19 cellular contexts compared by ENCODE assay signal in genomic region chr1:119626841-119627240, GRCh38. TPM values are rescaled to one million over a fixed set of nuclear protein-coding genes. Genes with fewer than 3 reads are reported as not detected.
DNase-seq lines count a peak whose midpoint lies in the region; ATAC-seq, FAIRE-seq and TF ChIP-seq lines count a peak whose summit lies in the region.
"Had no signal": no experiment of that assay in that cellular context is flagged by ENCODE, and none has a peak within 500 bp of the region (broad histone marks: within the 10 kb centered on the region; RNA-seq: fewer than 3 reads in every experiment).

No MANE protein-coding gene starts in this region.

- no peak for TF ChIP-seq POLR2A in upper lobe of left lung (IDR thresholded peaks at IDR 0.05)

- ATAC-seq in upper lobe of left lung (ENCODE audit: low FRiP score in 2 of 2), result peak in 1 of 2 donors; percentile 9
- no peak for ATAC-seq in left lung
- ATAC-seq in HG02973 (IDR thresholded peaks at IDR 0.05; ENCODE audit: unreplicated experiment), result no peak
- ATAC-seq: naive thymus-derived CD4-positive, alpha-beta T cell; stimulated activated naive CD8-positive, alpha-beta T cell treated with anti-CD3 and anti-CD28 coated beads, Interleukin-15, amount 100 ng/mL, for 72 hours had no signal

- H3K9ac ChIP-seq in keratinocyte (ENCODE audit: control insufficient read depth, extremely low read depth, insufficient read depth, low read length), result no peak overlapping the region

- dilution Hi-C loops in keratinocyte (cut with MboI; ENCODE audit: extremely low pct_ligation_motif_present, low sequenced_read_pairs), result no loop called here

- peaks cover 4% of the 10 kb centered on the region for H3K9me1 ChIP-seq in keratinocyte (ENCODE audit: control insufficient read depth, extremely low read depth, insufficient read depth, low read length)

- H3K27me3 ChIP-seq in keratinocyte (ENCODE audit: control insufficient read depth, extremely low read depth, insufficient read depth, low read length) (no peaks in the 10 kb centered on the region), upper lobe of left lung (no peaks in the 10 kb centered on the region), left lung (peaks cover 0 to 11% of the 10 kb centered on the region in 2 donors), small intestine (ENCODE audit: control insufficient read depth in 2 of 2, insufficient read depth in 2 of 2, low read length in 2 of 2) (no peaks in the 10 kb centered on the region)
- H3K27me3 ChIP-seq: dorsolateral prefrontal cortex had no signal

- H3K36me3 ChIP-seq in keratinocyte (ENCODE audit: control insufficient read depth in 2 of 2, extremely low read depth in 1 of 2, insufficient read depth in 2 of 2, low read length in 2 of 2), result peaks cover 14 to 16% of the 10 kb centered on the region in 2 experiments
- H3K36me3 ChIP-seq in upper lobe of left lung, result peaks cover 8 to 36% (median 23%) of the 10 kb centered on the region in 4 donors
- H3K36me3 ChIP-seq in left lung, result peaks cover 0 to 34% of the 10 kb centered on the region in 2 donors
- peaks cover 0 to 5% of the 10 kb centered on the region in 2 donors for H3K36me3 ChIP-seq in small intestine (ENCODE audit: control insufficient read depth in 2 of 2, insufficient read depth in 2 of 2, low read length in 2 of 2)

- no peaks in the 10 kb centered on the region for H3K9me3 ChIP-seq in keratinocyte (ENCODE audit: control insufficient read depth, low read depth, low read length)
- no peaks in the 10 kb centered on the region for H3K9me3 ChIP-seq in upper lobe of left lung
- H3K9me3 ChIP-seq in left lung, result no peaks in the 10 kb centered on the region
- H3K9me3 ChIP-seq in small intestine (ENCODE audit: control insufficient read depth, low read depth), result no peaks in the 10 kb centered on the region

- no peak overlapping the region for H3K4me2 ChIP-seq in keratinocyte (ENCODE audit: control insufficient read depth, extremely low read depth, insufficient read depth, low read depth, low read length)

- intact Hi-C loops in left lung (cut with DNase I), result no loop called here

- H4K20me1 ChIP-seq in keratinocyte (ENCODE audit: control insufficient read depth, extremely low read depth, insufficient read depth, low read length), result peaks cover 8% of the 10 kb centered on the region

- H2AFZ ChIP-seq in keratinocyte (ENCODE audit: control insufficient read depth, low read length), result no peak overlapping the region

- peaks cover 2% of the 10 kb centered on the region for H3K79me2 ChIP-seq in keratinocyte (ENCODE audit: control insufficient read depth, insufficient read depth, low read length)

- H3K4me3 ChIP-seq in cardiac fibroblast (replicated peaks in 1 of 2; ENCODE audit: low read depth in 2 of 2, low read length in 2 of 2), result no peak overlapping the region
- H3K4me3 ChIP-seq in keratinocyte (ENCODE audit: control insufficient read depth in 2 of 3, extremely low read depth in 1 of 3, insufficient read depth in 2 of 3, low read depth in 1 of 3, low read length in 3 of 3), result no peak overlapping the region
- no peak overlapping the region for H3K4me3 ChIP-seq in upper lobe of left lung
- H3K4me3 ChIP-seq in left lung, result no peak overlapping the region
- no peak overlapping the region for H3K4me3 ChIP-seq in small intestine (ENCODE audit: low read depth in 1 of 2, low read length in 2 of 2)
- H3K4me3 ChIP-seq: dorsolateral prefrontal cortex had no signal

- TF ChIP-seq CTCF in cardiac fibroblast (IDR thresholded peaks at IDR 0.05; ENCODE audit: low read depth, low read length) (no peak), keratinocyte (optimal IDR thresholded peaks at IDR 0.05 in 1 of 3, IDR thresholded peaks at IDR 0.05 in 1 of 3, conservative IDR thresholded peaks at IDR 0.05 in 1 of 3; ENCODE audit: extremely low read depth in 1 of 3, insufficient read depth in 2 of 3, low read length in 3 of 3) (no peak), upper lobe of left lung (IDR thresholded peaks at IDR 0.05) (no peak), left lung (IDR thresholded peaks at IDR 0.05) (no peak)

- FAIRE-seq in keratinocyte (lab: Jason Lieb, UNC), result peak; percentile 9
- no peak for FAIRE-seq in small intestine (lab: Jason Lieb, UNC)
- FAIRE-seq: frontal cortex had no signal

- DNase-seq in NCI-H446 (lab: John Stamatoyannopoulos, UW) (peak; percentile 28 to 76), cardiac fibroblast (ENCODE audit: low read depth in 2 of 2) (peak; percentile 58 to 84), keratinocyte (ENCODE audit: low read depth, low spot score) (no peak), upper lobe of left lung (no peak), left lung (no peak), small intestine (no peak)
- DNase-seq: activated CD4-positive, CD25-positive, alpha-beta regulatory T cell treated with anti-CD3 and anti-CD28 coated beads, Interleukin-2, amount 50 U/mL, for 72 hours; activated naive CD8-positive, alpha-beta T cell treated with anti-CD3 and anti-CD28 coated beads for 36 hours; activated T-cell treated with anti-CD3 and anti-CD28 coated beads for 4 hours; COR-L47; dorsolateral prefrontal cortex; islet precursor cell; naive thymus-derived CD4-positive, alpha-beta T cell; NCI-H1048; NCI-H2171 treated with DMSO at 0.1 percent for 48 hours; stimulated activated naive CD8-positive, alpha-beta T cell treated with anti-CD3 and anti-CD28 coated beads, Interleukin-15, amount 100 ng/mL, for 72 hours had no signal

- H3K4me1 ChIP-seq in keratinocyte (ENCODE audit: control insufficient read depth, extremely low read depth, insufficient read depth, low read length) (peaks cover 8% of the 10 kb centered on the region), upper lobe of left lung (peaks cover 12 to 26% (median 21%) of the 10 kb centered on the region in 4 donors), left lung (peaks cover 17 to 20% of the 10 kb centered on the region in 2 donors), small intestine (ENCODE audit: control insufficient read depth in 2 of 2, insufficient read depth in 1 of 2, low read depth in 1 of 2, low read length in 1 of 2) (peaks cover 0 to 6% of the 10 kb centered on the region in 2 donors)

- 61 to 62% methylated on average over 3 of the region's 3 CpGs for WGBS in upper lobe of left lung, 2 donors
- 50 to 76% (median 74%) methylated on average over 3 of the region's 3 CpGs for WGBS in small intestine, 3 donors

- TF ChIP-seq EP300 in upper lobe of left lung (IDR thresholded peaks at IDR 0.05), result no peak

- no peak overlapping the region for H3K27ac ChIP-seq in keratinocyte (ENCODE audit: control insufficient read depth, insufficient read depth, low read length)
- H3K27ac ChIP-seq in upper lobe of left lung, result peak overlapping the region in 3 of 4 donors; percentile 7 to 49 (median 27)
- peak overlapping the region in 1 of 2 donors; percentile 18 for H3K27ac ChIP-seq in left lung
- peak overlapping the region in 1 of 2 donors; percentile 35 for H3K27ac ChIP-seq in small intestine (ENCODE audit: low read depth in 1 of 2, low read length in 1 of 2)

RNA-seq across cellular contexts. Expression of gene ZNF697, which starts 21.2 kb away (rescaled TPM):
- polyA plus RNA-seq in keratinocyte (3.3 to 4.7 TPM (median 4.0 TPM) in 3 replicates), small intestine (1 to 10 TPM; 1.3 to 1.6 (median 1.5) TPM)
- 0.92 TPM for polyA plus RNA-seq in keratinocyte (2011; ENCODE audit: low read depth)
- polyA plus RNA-seq in keratinocyte (2011; cell fraction: cytosol; rRNA removed), result 2.4 and 3.8 TPM in 2 replicates
- polyA plus RNA-seq in keratinocyte (2011; cell fraction: nucleus; rRNA removed), result 7.7 and 10.0 TPM in 2 replicates
- 2.2 and 4.6 TPM in 2 replicates for polyA plus RNA-seq in keratinocyte (2012; ENCODE audit: low replicate concordance)
- 2.0 to 6.8 TPM (median 4.9 TPM) in 3 replicates for polyA minus RNA-seq in keratinocyte
- 6.9 TPM for polyA minus RNA-seq in keratinocyte (2011; cell fraction: cytosol; rRNA and poly(A)+ RNA removed)
- 10.4 and 13.7 TPM in 2 replicates for polyA minus RNA-seq in keratinocyte (2011; cell fraction: nucleus; rRNA and poly(A)+ RNA removed)
- total RNA-seq in upper lobe of left lung (10 to 100 TPM in 1 of 6 donors, 1 to 10 TPM in 5; 4.4 to 10.3 (median 8.0) TPM), left lung (1 to 10 TPM; 8.0 to 8.1 TPM)
- total RNA-seq: OCI-LY7 had no signal
- polyA plus RNA-seq: naive thymus-derived CD4-positive, alpha-beta T cell had no signal

Comparison
In these comparisons a context has a peak if more than half of its experiments do, and no peak if none do; other contexts are left out.
1. DNase-seq: peak in NCI-H446 (2 of 2) and cardiac fibroblast (2 of 2); none in keratinocyte (single experiment), upper lobe of left lung (0 of 2), left lung (0 of 2) and small intestine (single experiment).